ENCODE assay signal across 1 cellular context in the genomic region with DNA sequence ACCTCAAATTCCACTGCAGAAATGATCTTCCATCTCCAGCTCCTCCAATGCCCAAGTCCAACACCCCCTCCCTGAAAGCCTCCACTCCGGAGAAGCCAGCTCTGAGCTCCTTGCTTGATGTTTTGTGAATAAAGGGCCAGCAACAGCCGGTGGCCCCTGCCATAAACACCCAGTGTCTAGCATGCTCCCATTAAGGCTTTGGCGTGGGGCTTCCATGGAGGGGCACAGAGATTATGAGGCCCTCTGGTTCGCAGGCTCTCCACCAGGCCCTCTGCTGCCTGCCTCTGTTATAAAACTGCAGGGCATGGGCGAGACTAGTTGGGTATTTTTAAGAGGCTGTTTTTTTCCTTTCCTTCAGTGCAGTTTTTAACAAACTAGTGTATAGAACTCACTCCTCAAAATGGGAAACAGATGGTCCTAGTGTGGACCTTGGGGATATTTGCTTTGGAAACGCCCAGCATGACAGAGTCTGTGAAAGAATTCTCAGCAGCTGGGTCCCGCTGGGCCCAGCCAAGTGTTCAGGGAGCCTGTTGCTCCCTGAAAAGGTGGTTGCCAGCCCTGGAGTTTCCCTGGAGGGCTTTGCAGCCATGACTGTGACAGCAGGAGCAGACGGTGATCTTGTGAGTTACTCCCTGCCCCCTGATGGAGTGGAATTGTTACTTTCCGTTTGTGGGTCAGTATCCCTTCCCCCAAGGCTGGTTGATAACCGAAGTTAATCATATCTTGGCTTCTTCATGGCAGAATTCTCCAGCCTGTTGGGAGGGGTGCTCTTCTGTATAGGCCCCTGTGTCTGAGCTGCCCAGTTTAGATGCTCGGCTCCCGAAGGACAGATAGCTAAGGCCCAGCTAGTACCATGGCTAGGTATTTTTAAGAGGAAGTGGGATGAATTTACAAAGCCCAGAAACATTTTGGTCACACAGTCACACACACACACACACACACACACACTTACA.
TF ChIP-seq lines count a peak whose summit lies in the region.

No MANE protein-coding gene starts in this region.

TF ChIP-seq in WTC11, 78 proteins besides CTCF, POLR2A, EP300 and RAD21:
- TF ChIP-seq ESRRA (CRISPR knock-in tag; IDR thresholded peaks at IDR 0.05; ENCODE audit: borderline replicate concordance) (no peak), PRRX2 (CRISPR knock-in tag; IDR thresholded peaks at IDR 0.05) (no peak), TEAD4 (CRISPR knock-in tag; IDR thresholded peaks at IDR 0.05) (no peak)
TF ChIP-seq in WTC11: peak in this region for 0.
